ENCODE assay signal across 18 cellular contexts in genomic region chr3:156455839-156456238, GRCh38.
A peak's percentile ranks its signal among the peaks of the same experiment; 100 is the strongest.
DNase-seq lines count a peak whose midpoint lies in the region; ATAC-seq and TF ChIP-seq lines count a peak whose summit lies in the region.
"Had no signal": no experiment of that assay in that cellular context is flagged by ENCODE, and none has a peak within 500 bp of the region (broad histone marks: within the 10 kb centered on the region; RNA-seq: fewer than 3 reads in every experiment).

No MANE protein-coding gene starts in this region.

- peak overlapping the region; percentile 89 for H3K27ac ChIP-seq in HUES48 (ENCODE audit: low read depth, low read length)
- H3K27ac ChIP-seq: colonic mucosa, uterus had no signal

- intact Hi-C loops in activated CD4-positive, alpha-beta memory T cell treated with anti-CD3 and anti-CD28 coated beads for 36 hours (cut with micrococcal nuclease): no loop called here

- H3K4me1 Mint-ChIP-seq in activated T-cell treated with anti-CD3 and anti-CD28 coated beads, Interleukin-2, amount 50 U/mL, for 72 hours (ENCODE audit: low read depth): no peaks in the 10 kb centered on the region
- no peaks in the 10 kb centered on the region for H3K4me1 Mint-ChIP-seq in activated CD4-positive, alpha-beta memory T cell treated with anti-CD3 and anti-CD28 coated beads for 36 hours (ENCODE audit: low read depth)

- DNase-seq in GM12864 (ENCODE audit: low read depth): no peak
- peak; percentile 59 for DNase-seq in RPMI8226
- peak; percentile 31 for DNase-seq in iPS-NIHi7 (ENCODE audit: extremely low spot score)
- no peak for DNase-seq in activated T-cell treated with anti-CD3 and anti-CD28 coated beads, Interleukin-2, amount 50 U/mL, for 72 hours
- no peak for DNase-seq in activated CD4-positive, alpha-beta memory T cell treated with anti-CD3 and anti-CD28 coated beads for 36 hours
- DNase-seq in stimulated activated naive CD8-positive, alpha-beta T cell treated with anti-CD3 and anti-CD28 coated beads, Interleukin-15, Interleukin-2, amounts not matched to agents 100 U/mL and 50 U/mL, for 24 hours: no peak
- DNase-seq: activated effector memory CD4-positive, alpha-beta T cell treated with anti-CD3 and anti-CD28 coated beads, Interleukin-2, amount 50 U/mL, for 16 hours; anterior cingulate cortex; colonic mucosa; kidney glomerular epithelial cell; midbrain; NCI-H1048; occipital lobe; stimulated activated naive CD4-positive, alpha-beta T cell; uterus had no signal

- no peak overlapping the region for H3K4me3 Mint-ChIP-seq in activated T-cell treated with anti-CD3 and anti-CD28 coated beads, Interleukin-2, amount 50 U/mL, for 72 hours
- no peak overlapping the region for H3K4me3 Mint-ChIP-seq in activated CD4-positive, alpha-beta memory T cell treated with anti-CD3 and anti-CD28 coated beads for 36 hours

- H3K36me3 Mint-ChIP-seq in activated T-cell treated with anti-CD3 and anti-CD28 coated beads, Interleukin-2, amount 50 U/mL, for 72 hours (ENCODE audit: insufficient read depth in 2 of 2): no peaks in the 10 kb centered on the region
- H3K36me3 Mint-ChIP-seq in activated CD4-positive, alpha-beta memory T cell treated with anti-CD3 and anti-CD28 coated beads for 36 hours: no peaks in the 10 kb centered on the region

- no peaks in the 10 kb centered on the region for H3K27me3 ChIP-seq in HUES48 (ENCODE audit: control insufficient read depth, insufficient read depth, low read length)
- H3K27me3 ChIP-seq: colonic mucosa, uterus had no signal

- TF ChIP-seq CTCF in GM12864 (IDR thresholded peaks at IDR 0.05; ENCODE audit: low read depth, low read length, missing control alignments): peak; percentile 13

- no peaks in the 10 kb centered on the region for H3K9me3 ChIP-seq in HUES48 (ENCODE audit: control insufficient read depth, insufficient read depth, low read length)
- H3K9me3 ChIP-seq: colonic mucosa, uterus had no signal

- ATAC-seq in activated T-cell treated with anti-CD3 and anti-CD28 coated beads, Interleukin-2, amount 50 U/mL, for 72 hours (replicated peaks in 1 of 2): no peak
- ATAC-seq in stimulated activated naive CD8-positive, alpha-beta T cell treated with anti-CD3 and anti-CD28 coated beads, Interleukin-15, Interleukin-2, amounts not matched to agents 100 U/mL and 50 U/mL, for 24 hours: no peak
- no peak for ATAC-seq in HG03135 (IDR thresholded peaks at IDR 0.05; ENCODE audit: unreplicated experiment)

- POLR2A ChIA-PET in activated CD4-positive, alpha-beta memory T cell treated with anti-CD3 and anti-CD28 coated beads for 36 hours (lab: Charles Lee): no interaction called here

- H3K9me3 Mint-ChIP-seq in activated T-cell treated with anti-CD3 and anti-CD28 coated beads, Interleukin-2, amount 50 U/mL, for 72 hours: no peaks in the 10 kb centered on the region
- H3K9me3 Mint-ChIP-seq in activated CD4-positive, alpha-beta memory T cell treated with anti-CD3 and anti-CD28 coated beads for 36 hours: no peaks in the 10 kb centered on the region

- no peak overlapping the region; the same call in 1 of the 2 replicates for H3K9ac ChIP-seq in HUES48 (ENCODE audit: low read depth, low read length)

- peaks cover 30% of the 10 kb centered on the region for H3K4me1 ChIP-seq in HUES48 (ENCODE audit: control insufficient read depth, insufficient read depth, low read length)
- H3K4me1 ChIP-seq: colonic mucosa, uterus had no signal

- H3K4me3 ChIP-seq in GM12864 (ENCODE audit: low read depth, low read length) (no peak overlapping the region), HUES48 (ENCODE audit: low read depth, low read length) (no peak overlapping the region)
- H3K4me3 ChIP-seq: colonic mucosa, skin epidermis, uterus had no signal

- H3K27ac Mint-ChIP-seq in activated T-cell treated with anti-CD3 and anti-CD28 coated beads, Interleukin-2, amount 50 U/mL, for 72 hours: no peak overlapping the region
- H3K27ac Mint-ChIP-seq in activated CD4-positive, alpha-beta memory T cell treated with anti-CD3 and anti-CD28 coated beads for 36 hours: no peak overlapping the region

- H3K36me3 ChIP-seq in HUES48 (ENCODE audit: control insufficient read depth, insufficient read depth, low read length): no peaks in the 10 kb centered on the region
- H3K36me3 ChIP-seq: colonic mucosa, uterus had no signal

- H3K27me3 Mint-ChIP-seq in activated T-cell treated with anti-CD3 and anti-CD28 coated beads, Interleukin-2, amount 50 U/mL, for 72 hours (ENCODE audit: low read depth): no peaks in the 10 kb centered on the region
- no peaks in the 10 kb centered on the region for H3K27me3 Mint-ChIP-seq in activated CD4-positive, alpha-beta memory T cell treated with anti-CD3 and anti-CD28 coated beads for 36 hours

- CTCF ChIA-PET in activated CD4-positive, alpha-beta memory T cell treated with anti-CD3 and anti-CD28 coated beads for 36 hours (lab: Charles Lee): interaction anchor here (1.2 kb wide), 1 partner anchor 50 kb away, joined by 3 read pairs; no protein-coding TSS in a partner anchor

Comparison
In these comparisons a context has a peak if more than half of its experiments do, and no peak if none do; other contexts are left out.
1. DNase-seq: peak in RPMI8226 (single experiment) and iPS-NIHi7 (single experiment); none in GM12864 (single experiment), activated T-cell treated with anti-CD3 and anti-CD28 coated beads, Interleukin-2, amount 50 U/mL, for 72 hours (0 of 2), activated CD4-positive, alpha-beta memory T cell treated with anti-CD3 and anti-CD28 coated beads for 36 hours (single experiment) and stimulated activated naive CD8-positive, alpha-beta T cell treated with anti-CD3 and anti-CD28 coated beads, Interleukin-15, Interleukin-2, amounts not matched to agents 100 U/mL and 50 U/mL, for 24 hours (single experiment).